Comparison of ENCODE assay signal across 2 cellular contexts in genomic region chr2:12201369-12201768, GRCh38.
TF ChIP-seq lines count a peak whose summit lies in the region.

No MANE protein-coding gene starts in this region.

TF ChIP-seq in IMR-90, 13 proteins besides CTCF, POLR2A, EP300 and RAD21:
- TF ChIP-seq MAFK (IDR thresholded peaks at IDR 0.05; ENCODE audit: low read depth, low read length), result no peak
- TF ChIP-seq FOS (IDR thresholded peaks at IDR 0.05; ENCODE audit: low read depth, low read length), result no peak
- no peak for TF ChIP-seq NFE2L2 (IDR thresholded peaks at IDR 0.05; ENCODE audit: low read depth, low read length)
- TF ChIP-seq BHLHE40 (IDR thresholded peaks at IDR 0.05; ENCODE audit: low read depth, low read length), result no peak
- no peak for TF ChIP-seq CEBPB (IDR thresholded peaks at IDR 0.05; ENCODE audit: low read depth, low read length)
- no peak for TF ChIP-seq RCOR1 (IDR thresholded peaks at IDR 0.05; ENCODE audit: insufficient replicate concordance, low read length)
- no peak for TF ChIP-seq MAZ (IDR thresholded peaks at IDR 0.05; ENCODE audit: borderline replicate concordance, low read depth, low read length)
- no peak for TF ChIP-seq SMC3 (IDR thresholded peaks at IDR 0.05; ENCODE audit: low read depth, low read length)
- no peak for TF ChIP-seq USF2 (IDR thresholded peaks at IDR 0.05; ENCODE audit: low read depth, low read length)
- TF ChIP-seq, protein P1, sequence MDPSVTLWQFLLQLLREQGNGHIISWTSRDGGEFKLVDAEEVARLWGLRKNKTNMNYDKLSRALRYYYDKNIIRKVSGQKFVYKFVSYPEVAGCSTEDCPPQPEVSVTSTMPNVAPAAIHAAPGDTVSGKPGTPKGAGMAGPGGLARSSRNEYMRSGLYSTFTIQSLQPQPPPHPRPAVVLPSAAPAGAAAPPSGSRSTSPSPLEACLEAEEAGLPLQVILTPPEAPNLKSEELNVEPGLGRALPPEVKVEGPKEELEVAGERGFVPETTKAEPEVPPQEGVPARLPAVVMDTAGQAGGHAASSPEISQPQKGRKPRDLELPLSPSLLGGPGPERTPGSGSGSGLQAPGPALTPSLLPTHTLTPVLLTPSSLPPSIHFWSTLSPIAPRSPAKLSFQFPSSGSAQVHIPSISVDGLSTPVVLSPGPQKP (IDR thresholded peaks at IDR 0.05; ENCODE audit: borderline replicate concordance, low read depth, low read length), result no peak
- no peak for TF ChIP-seq MXI1 (IDR thresholded peaks at IDR 0.05; ENCODE audit: borderline replicate concordance, low read depth, low read length)
- TF ChIP-seq RFX5 (IDR thresholded peaks at IDR 0.05; ENCODE audit: low read depth, low read length), result no peak
- TF ChIP-seq CHD1 (IDR thresholded peaks at IDR 0.05; ENCODE audit: low read depth, low read length), result no peak

TF ChIP-seq in K562, 482 proteins besides CTCF, POLR2A, EP300 and RAD21 (continues in another document):
- TF ChIP-seq ETS2 (tag; IDR thresholded peaks at IDR 0.05; ENCODE audit: borderline replicate concordance, poor library complexity, severe bottlenecking), result no peak
- no peak for TF ChIP-seq E4F1 (CRISPR knock-in tag; IDR thresholded peaks at IDR 0.05; ENCODE audit: borderline replicate concordance)
- TF ChIP-seq, protein P2, sequence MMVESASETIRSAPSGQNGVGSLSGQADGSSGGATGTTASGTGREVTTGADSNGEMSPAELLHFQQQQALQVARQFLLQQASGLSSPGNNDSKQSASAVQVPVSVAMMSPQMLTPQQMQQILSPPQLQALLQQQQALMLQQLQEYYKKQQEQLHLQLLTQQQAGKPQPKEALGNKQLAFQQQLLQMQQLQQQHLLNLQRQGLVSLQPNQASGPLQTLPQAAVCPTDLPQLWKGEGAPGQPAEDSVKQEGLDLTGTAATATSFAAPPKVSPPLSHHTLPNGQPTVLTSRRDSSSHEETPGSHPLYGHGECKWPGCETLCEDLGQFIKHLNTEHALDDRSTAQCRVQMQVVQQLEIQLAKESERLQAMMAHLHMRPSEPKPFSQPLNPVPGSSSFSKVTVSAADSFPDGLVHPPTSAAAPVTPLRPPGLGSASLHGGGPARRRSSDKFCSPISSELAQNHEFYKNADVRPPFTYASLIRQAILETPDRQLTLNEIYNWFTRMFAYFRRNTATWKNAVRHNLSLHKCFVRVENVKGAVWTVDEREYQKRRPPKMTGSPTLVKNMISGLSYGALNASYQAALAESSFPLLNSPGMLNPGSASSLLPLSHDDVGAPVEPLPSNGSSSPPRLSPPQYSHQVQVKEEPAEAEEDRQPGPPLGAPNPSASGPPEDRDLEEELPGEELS (CRISPR knock-in tag; IDR thresholded peaks at IDR 0.05; ENCODE audit: borderline replicate concordance), result no peak
- TF ChIP-seq, protein P3, sequence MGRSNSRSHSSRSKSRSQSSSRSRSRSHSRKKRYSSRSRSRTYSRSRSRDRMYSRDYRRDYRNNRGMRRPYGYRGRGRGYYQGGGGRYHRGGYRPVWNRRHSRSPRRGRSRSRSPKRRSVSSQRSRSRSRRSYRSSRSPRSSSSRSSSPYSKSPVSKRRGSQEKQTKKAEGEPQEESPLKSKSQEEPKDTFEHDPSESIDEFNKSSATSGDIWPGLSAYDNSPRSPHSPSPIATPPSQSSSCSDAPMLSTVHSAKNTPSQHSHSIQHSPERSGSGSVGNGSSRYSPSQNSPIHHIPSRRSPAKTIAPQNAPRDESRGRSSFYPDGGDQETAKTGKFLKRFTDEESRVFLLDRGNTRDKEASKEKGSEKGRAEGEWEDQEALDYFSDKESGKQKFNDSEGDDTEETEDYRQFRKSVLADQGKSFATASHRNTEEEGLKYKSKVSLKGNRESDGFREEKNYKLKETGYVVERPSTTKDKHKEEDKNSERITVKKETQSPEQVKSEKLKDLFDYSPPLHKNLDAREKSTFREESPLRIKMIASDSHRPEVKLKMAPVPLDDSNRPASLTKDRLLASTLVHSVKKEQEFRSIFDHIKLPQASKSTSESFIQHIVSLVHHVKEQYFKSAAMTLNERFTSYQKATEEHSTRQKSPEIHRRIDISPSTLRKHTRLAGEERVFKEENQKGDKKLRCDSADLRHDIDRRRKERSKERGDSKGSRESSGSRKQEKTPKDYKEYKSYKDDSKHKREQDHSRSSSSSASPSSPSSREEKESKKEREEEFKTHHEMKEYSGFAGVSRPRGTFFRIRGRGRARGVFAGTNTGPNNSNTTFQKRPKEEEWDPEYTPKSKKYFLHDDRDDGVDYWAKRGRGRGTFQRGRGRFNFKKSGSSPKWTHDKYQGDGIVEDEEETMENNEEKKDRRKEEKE (IDR thresholded peaks at IDR 0.05; ENCODE audit: borderline replicate concordance in 1 of 2, control insufficient read depth in 1 of 2, low read depth in 2 of 2, low read length in 1 of 2), result no peak
- TF ChIP-seq, protein P4, sequence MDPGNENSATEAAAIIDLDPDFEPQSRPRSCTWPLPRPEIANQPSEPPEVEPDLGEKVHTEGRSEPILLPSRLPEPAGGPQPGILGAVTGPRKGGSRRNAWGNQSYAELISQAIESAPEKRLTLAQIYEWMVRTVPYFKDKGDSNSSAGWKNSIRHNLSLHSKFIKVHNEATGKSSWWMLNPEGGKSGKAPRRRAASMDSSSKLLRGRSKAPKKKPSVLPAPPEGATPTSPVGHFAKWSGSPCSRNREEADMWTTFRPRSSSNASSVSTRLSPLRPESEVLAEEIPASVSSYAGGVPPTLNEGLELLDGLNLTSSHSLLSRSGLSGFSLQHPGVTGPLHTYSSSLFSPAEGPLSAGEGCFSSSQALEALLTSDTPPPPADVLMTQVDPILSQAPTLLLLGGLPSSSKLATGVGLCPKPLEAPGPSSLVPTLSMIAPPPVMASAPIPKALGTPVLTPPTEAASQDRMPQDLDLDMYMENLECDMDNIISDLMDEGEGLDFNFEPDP (CRISPR knock-in tag; IDR thresholded peaks at IDR 0.05), result no peak
- TF ChIP-seq, protein P5, sequence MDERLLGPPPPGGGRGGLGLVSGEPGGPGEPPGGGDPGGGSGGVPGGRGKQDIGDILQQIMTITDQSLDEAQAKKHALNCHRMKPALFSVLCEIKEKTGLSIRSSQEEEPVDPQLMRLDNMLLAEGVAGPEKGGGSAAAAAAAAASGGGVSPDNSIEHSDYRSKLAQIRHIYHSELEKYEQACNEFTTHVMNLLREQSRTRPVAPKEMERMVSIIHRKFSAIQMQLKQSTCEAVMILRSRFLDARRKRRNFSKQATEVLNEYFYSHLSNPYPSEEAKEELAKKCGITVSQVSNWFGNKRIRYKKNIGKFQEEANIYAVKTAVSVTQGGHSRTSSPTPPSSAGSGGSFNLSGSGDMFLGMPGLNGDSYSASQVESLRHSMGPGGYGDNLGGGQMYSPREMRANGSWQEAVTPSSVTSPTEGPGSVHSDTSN (CRISPR knock-in tag; IDR thresholded peaks at IDR 0.05; ENCODE audit: low read depth), result no peak
- TF ChIP-seq, protein P5 (tag; conservative IDR thresholded peaks at IDR 0.05; ENCODE audit: low read depth), result 0 out of 2 replicates have a peak, but pooled peaks have one; percentile 11
- 0 out of 2 replicates have a peak, but pooled peaks have one; percentile 19 for TF ChIP-seq MYC (IDR thresholded peaks at IDR 0.05; ENCODE audit: low read depth, low read length)
- no peak for TF ChIP-seq MYC (CRISPR knock-in tag; IDR thresholded peaks at IDR 0.05; ENCODE audit: borderline replicate concordance, low read depth)
- TF ChIP-seq CHD2 (IDR thresholded peaks at IDR 0.05; ENCODE audit: low read depth, low read length), result no peak
- no peak for TF ChIP-seq CBFB (CRISPR knock-in tag; IDR thresholded peaks at IDR 0.05)
- TF ChIP-seq CBX5 (IDR thresholded peaks at IDR 0.05; ENCODE audit: borderline replicate concordance, low read depth), result no peak
- peak; percentile 24; the same call in 1 of the 2 replicates for TF ChIP-seq NFE2 (IDR thresholded peaks at IDR 0.05; ENCODE audit: low read depth)
- peak; percentile 55; the same call in 1 of the 2 replicates for TF ChIP-seq TEAD4 (IDR thresholded peaks at IDR 0.05; ENCODE audit: low read length)
- no peak for TF ChIP-seq TEAD4 (CRISPR knock-in tag; IDR thresholded peaks at IDR 0.05; ENCODE audit: borderline replicate concordance)
- no peak for TF ChIP-seq JUN (IDR thresholded peaks at IDR 0.05; ENCODE audit: borderline replicate concordance, low read depth, low read length)
- no peak for TF ChIP-seq JUN (CRISPR knock-in tag; IDR thresholded peaks at IDR 0.05; ENCODE audit: borderline replicate concordance)
- no peak for TF ChIP-seq ZNF124 (CRISPR knock-in tag; IDR thresholded peaks at IDR 0.05)
- TF ChIP-seq HES1 (IDR thresholded peaks at IDR 0.05; ENCODE audit: low read depth), result peak; percentile 57; the same call in 1 of the 2 replicates
- no peak for TF ChIP-seq ZNF121 (CRISPR knock-in tag; conservative IDR thresholded peaks at IDR 0.05)
- TF ChIP-seq JUND (IDR thresholded peaks at IDR 0.05; ENCODE audit: borderline replicate concordance, low read depth, low read length), result peak; percentile 27; the same call in 1 of the 2 replicates
- TF ChIP-seq JUND (tag; IDR thresholded peaks at IDR 0.05; ENCODE audit: borderline replicate concordance, low read depth, low read length), result no peak
- TF ChIP-seq PHTF2 (CRISPR knock-in tag; IDR thresholded peaks at IDR 0.05), result no peak
- no peak; the same call in 1 of the 2 replicates for TF ChIP-seq PML (IDR thresholded peaks at IDR 0.05; ENCODE audit: low read length)
- no peak for TF ChIP-seq TRIM24 (IDR thresholded peaks at IDR 0.05)
- no peak for TF ChIP-seq SNIP1 (IDR thresholded peaks at IDR 0.05; ENCODE audit: low read depth)
- TF ChIP-seq RUNX1 (IDR thresholded peaks at IDR 0.05; ENCODE audit: low read depth), result no peak
- no peak for TF ChIP-seq KLF6 (CRISPR knock-in tag; IDR thresholded peaks at IDR 0.05; ENCODE audit: borderline replicate concordance)
- no peak for TF ChIP-seq NBN (IDR thresholded peaks at IDR 0.05; ENCODE audit: low read depth)
- no peak for TF ChIP-seq ZNF707 (CRISPR knock-in tag; conservative IDR thresholded peaks at IDR 0.05)
- no peak for TF ChIP-seq REST (CRISPR knock-in tag; IDR thresholded peaks at IDR 0.05; ENCODE audit: low read depth)
- no peak for TF ChIP-seq NR2C1 (IDR thresholded peaks at IDR 0.05)
- TF ChIP-seq NR2C1 (tag; IDR thresholded peaks at IDR 0.05), result peak; percentile 47; the same call in 1 of the 2 replicates
- TF ChIP-seq CHD4 (IDR thresholded peaks at IDR 0.05; ENCODE audit: insufficient read depth, insufficient replicate concordance, low read depth, low read length, poor library complexity, severe bottlenecking), result no peak
- TF ChIP-seq ZC3H4 (CRISPR knock-in tag; IDR thresholded peaks at IDR 0.05; ENCODE audit: borderline replicate concordance), result no peak
- TF ChIP-seq NEUROD1 (IDR thresholded peaks at IDR 0.05; ENCODE audit: borderline replicate concordance, low read depth, low read length, partially characterized antibody), result no peak
- TF ChIP-seq ZKSCAN8 (CRISPR knock-in tag; IDR thresholded peaks at IDR 0.05), result no peak
- TF ChIP-seq ARID1B (IDR thresholded peaks at IDR 0.05), result peak; percentile 38
- TF ChIP-seq WHSC1 (IDR thresholded peaks at IDR 0.05; ENCODE audit: low read length), result no peak
- peak; percentile 75; the same call in 1 of the 2 replicates for TF ChIP-seq SMARCE1 (IDR thresholded peaks at IDR 0.05)
- TF ChIP-seq HOXB6 (CRISPR knock-in tag; IDR thresholded peaks at IDR 0.05; ENCODE audit: borderline replicate concordance), result no peak
- TF ChIP-seq STAT5A (IDR thresholded peaks at IDR 0.05; ENCODE audit: borderline replicate concordance, low read length), result peak; percentile 19; the same call in 1 of the 2 replicates
